Comparison of ENCODE assay signal across 2 cellular contexts in genomic region chr22:48258841-48259240, GRCh38.
A peak's percentile ranks its signal among the peaks of the same experiment; 100 is the strongest.
TF ChIP-seq lines count a peak whose summit lies in the region.

No MANE protein-coding gene starts in this region.

TF ChIP-seq in HepG2, 621 proteins besides CTCF, POLR2A, EP300 and RAD21:
- TF ChIP-seq ZNF598 (CRISPR knock-in tag; IDR thresholded peaks at IDR 0.05; ENCODE audit: borderline replicate concordance) = no peak
- no peak for TF ChIP-seq POLR2AphosphoS5 (IDR thresholded peaks at IDR 0.05; ENCODE audit: low read depth, low read length)
- no peak for TF ChIP-seq MIER2 (CRISPR knock-in tag; IDR thresholded peaks at IDR 0.05)
- TF ChIP-seq DMTF1 (CRISPR knock-in tag; IDR thresholded peaks at IDR 0.05) = no peak
- peak; percentile 23; the same call in 1 of the 2 replicates for TF ChIP-seq MNT (IDR thresholded peaks at IDR 0.05)
- no peak for TF ChIP-seq ZNF512 (CRISPR knock-in tag; IDR thresholded peaks at IDR 0.05)

TF ChIP-seq in K562, 482 proteins besides CTCF, POLR2A, EP300 and RAD21:
- TF ChIP-seq OTX1 (CRISPR knock-in tag; IDR thresholded peaks at IDR 0.05) (no peak), BMI1 (IDR thresholded peaks at IDR 0.05; ENCODE audit: low read length) (no peak), PATZ1 (CRISPR knock-in tag; IDR thresholded peaks at IDR 0.05; ENCODE audit: borderline replicate concordance) (no peak), USF2 (CRISPR knock-in tag; IDR thresholded peaks at IDR 0.05) (peak; percentile 24; the same call in 1 of the 2 replicates)
